In the genomic region with DNA sequence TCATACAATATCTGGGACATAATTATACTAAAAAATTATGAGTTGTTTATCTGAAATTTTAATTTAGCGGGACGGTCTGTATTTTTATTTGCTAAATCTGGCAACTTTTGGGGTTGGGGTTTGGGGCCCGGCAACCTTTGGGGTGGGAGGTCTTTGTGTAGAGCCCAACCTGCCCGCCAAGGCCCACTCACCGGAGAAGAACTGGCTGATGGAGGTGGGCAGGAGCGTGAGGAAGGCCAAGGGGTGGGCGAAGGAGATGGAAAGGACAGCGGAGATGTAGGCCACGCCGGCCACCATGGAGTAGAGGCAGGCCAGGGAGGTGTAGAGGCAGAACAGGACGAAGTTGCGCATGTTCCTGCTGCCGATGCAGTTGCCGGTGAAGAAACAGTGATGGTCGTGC, we compare ENCODE assay signal across 20 cellular contexts. TPM values are rescaled to one million over a fixed set of nuclear protein-coding genes. Genes with fewer than 3 reads are reported as not detected.
DNase-seq lines count a peak whose midpoint lies in the region; ATAC-seq and TF ChIP-seq lines count a peak whose summit lies in the region.
"Had no signal": no experiment of that assay in that cellular context is flagged by ENCODE, and none has a peak within 500 bp of the region (broad histone marks: within the 10 kb centered on the region; RNA-seq: fewer than 3 reads in every experiment).

No MANE protein-coding gene starts in this region.

- H3K27ac ChIP-seq in angular gyrus (ENCODE audit: low read depth, low read length) (peak overlapping the region; percentile 72), upper lobe of right lung (no peak overlapping the region)
- H3K27ac ChIP-seq: gastrocnemius medialis, right lobe of liver, tibial nerve, VCaP had no signal

- CTCF ChIA-PET in activated CD8-positive, alpha-beta memory T cell treated with anti-CD3 and anti-CD28 coated beads, Interleukin-2, amount 10 ng/mL, durations not matched to agents 7 days and 5 days (lab: Charles Lee), result interaction anchor here (1.4 to 1.9 kb wide), 2 partner anchors 13 to 177 kb away, joined by 3 to 9 read pairs; no protein-coding TSS in a partner anchor

- no peak overlapping the region for H3K4me3 ChIP-seq in upper lobe of right lung
- H3K4me3 ChIP-seq: right lobe of liver, tibial nerve had no signal

- peaks cover 11% of the 10 kb centered on the region for H3K4me1 Mint-ChIP-seq in activated T-cell treated with anti-CD3 and anti-CD28 coated beads, Interleukin-2, amount 50 U/mL, for 72 hours (ENCODE audit: low read depth)
- H3K4me1 Mint-ChIP-seq in activated T-cell treated with anti-CD3 and anti-CD28 coated beads, Interleukin-2, amount 50 U/mL, for 24 hours (ENCODE audit: low read depth), result peaks cover 19% of the 10 kb centered on the region
- H3K4me1 Mint-ChIP-seq in naive B cell, result peaks cover 32 to 38% (median 32%) of the 10 kb centered on the region in 3 donors
- H3K4me1 Mint-ChIP-seq in activated CD8-positive, alpha-beta memory T cell treated with anti-CD3 and anti-CD28 coated beads, Interleukin-2, amount 10 ng/mL, durations not matched to agents 7 days and 5 days, result peaks cover 17% of the 10 kb centered on the region

- H3K27ac Mint-ChIP-seq in activated T-cell treated with anti-CD3 and anti-CD28 coated beads, Interleukin-2, amount 50 U/mL, for 72 hours, result no peak overlapping the region
- H3K27ac Mint-ChIP-seq in activated T-cell treated with anti-CD3 and anti-CD28 coated beads, Interleukin-2, amount 50 U/mL, for 24 hours, result no peak overlapping the region
- H3K27ac Mint-ChIP-seq in naive B cell, result no peak overlapping the region
- no peak overlapping the region for H3K27ac Mint-ChIP-seq in activated CD8-positive, alpha-beta memory T cell treated with anti-CD3 and anti-CD28 coated beads, Interleukin-2, amount 10 ng/mL, durations not matched to agents 7 days and 5 days
- H3K27ac Mint-ChIP-seq: activated CD4-positive, alpha-beta memory T cell treated with anti-CD3 and anti-CD28 coated beads, Interleukin-2, amount 10 ng/mL, durations not matched to agents 7 days and 5 days had no signal

- peaks cover 13% of the 10 kb centered on the region for H3K4me1 ChIP-seq in upper lobe of right lung

- H3K27me3 Mint-ChIP-seq in activated T-cell treated with anti-CD3 and anti-CD28 coated beads, Interleukin-2, amount 50 U/mL, for 72 hours (ENCODE audit: low read depth), result peaks cover 84% of the 10 kb centered on the region
- H3K27me3 Mint-ChIP-seq in activated T-cell treated with anti-CD3 and anti-CD28 coated beads, Interleukin-2, amount 50 U/mL, for 24 hours, result peaks cover 84% of the 10 kb centered on the region
- peaks cover 73 to 89% (median 87%) of the 10 kb centered on the region in 3 donors for H3K27me3 Mint-ChIP-seq in naive B cell
- H3K27me3 Mint-ChIP-seq in activated CD8-positive, alpha-beta memory T cell treated with anti-CD3 and anti-CD28 coated beads, Interleukin-2, amount 10 ng/mL, durations not matched to agents 7 days and 5 days, result peaks cover 78% of the 10 kb centered on the region

- H3K4me3 Mint-ChIP-seq in activated T-cell treated with anti-CD3 and anti-CD28 coated beads, Interleukin-2, amount 50 U/mL, for 72 hours, result peak overlapping the region; percentile 54 to 67
- no peak overlapping the region for H3K4me3 Mint-ChIP-seq in activated T-cell treated with anti-CD3 and anti-CD28 coated beads, Interleukin-2, amount 50 U/mL, for 24 hours
- H3K4me3 Mint-ChIP-seq in naive B cell, result peak overlapping the region in 6 of 8 donors; percentile 73 to 86 (median 81)
- H3K4me3 Mint-ChIP-seq in activated CD8-positive, alpha-beta memory T cell treated with anti-CD3 and anti-CD28 coated beads, Interleukin-2, amount 10 ng/mL, durations not matched to agents 7 days and 5 days, result no peak overlapping the region
- H3K4me3 Mint-ChIP-seq: activated CD4-positive, alpha-beta memory T cell treated with anti-CD3 and anti-CD28 coated beads, Interleukin-2, amount 10 ng/mL, durations not matched to agents 7 days and 5 days had no signal

- no peak for ATAC-seq in activated T-cell treated with anti-CD3 and anti-CD28 coated beads, Interleukin-2, amount 50 U/mL, for 72 hours (replicated peaks in 1 of 2)
- no peak for ATAC-seq in naive B cell (ENCODE audit: low read depth in 2 of 2)
- no peak for ATAC-seq in upper lobe of right lung
- no peak for ATAC-seq in activated CD8-positive, alpha-beta memory T cell treated with anti-CD3 and anti-CD28 coated beads, Interleukin-2, amount 10 ng/mL, durations not matched to agents 7 days and 5 days
- ATAC-seq: Right ventricle myocardium inferior had no signal

- DNase-seq in activated T-cell treated with anti-CD3 and anti-CD28 coated beads, Interleukin-2, amount 50 U/mL, for 72 hours, result no peak
- no peak for DNase-seq in activated T-cell treated with anti-CD3 and anti-CD28 coated beads, Interleukin-2, amount 50 U/mL, for 24 hours
- DNase-seq in naive B cell (no peak), upper lobe of right lung (peak; percentile 51), NCI-H774 (lab: John Stamatoyannopoulos, UW) (no peak), LoVo (ENCODE audit: low spot score) (no peak)
- no peak for DNase-seq in activated CD8-positive, alpha-beta memory T cell treated with anti-CD3 and anti-CD28 coated beads, Interleukin-2, amount 10 ng/mL, durations not matched to agents 7 days and 5 days
- DNase-seq: gastrocnemius medialis; HCEC 1CT; stimulated activated naive CD4-positive, alpha-beta T cell treated with Interleukin-2 at 50 U/mL for 16 hours had no signal

- no peaks in the 10 kb centered on the region for H3K9me3 Mint-ChIP-seq in activated T-cell treated with anti-CD3 and anti-CD28 coated beads, Interleukin-2, amount 50 U/mL, for 72 hours
- H3K9me3 Mint-ChIP-seq in activated T-cell treated with anti-CD3 and anti-CD28 coated beads, Interleukin-2, amount 50 U/mL, for 24 hours, result no peaks in the 10 kb centered on the region
- H3K9me3 Mint-ChIP-seq in naive B cell, result no peaks in the 10 kb centered on the region
- no peaks in the 10 kb centered on the region for H3K9me3 Mint-ChIP-seq in activated CD8-positive, alpha-beta memory T cell treated with anti-CD3 and anti-CD28 coated beads, Interleukin-2, amount 10 ng/mL, durations not matched to agents 7 days and 5 days (ENCODE audit: low read depth)
- H3K9me3 Mint-ChIP-seq: activated CD4-positive, alpha-beta memory T cell treated with anti-CD3 and anti-CD28 coated beads, Interleukin-2, amount 10 ng/mL, durations not matched to agents 7 days and 5 days had no signal

- H3K36me3 Mint-ChIP-seq in activated T-cell treated with anti-CD3 and anti-CD28 coated beads, Interleukin-2, amount 50 U/mL, for 72 hours (ENCODE audit: insufficient read depth in 2 of 2), result no peaks in the 10 kb centered on the region
- no peaks in the 10 kb centered on the region for H3K36me3 Mint-ChIP-seq in activated T-cell treated with anti-CD3 and anti-CD28 coated beads, Interleukin-2, amount 50 U/mL, for 24 hours (ENCODE audit: low read depth)
- H3K36me3 Mint-ChIP-seq in naive B cell, result peaks cover 0 to 1% of the 10 kb centered on the region in 2 donors
- H3K36me3 Mint-ChIP-seq in activated CD8-positive, alpha-beta memory T cell treated with anti-CD3 and anti-CD28 coated beads, Interleukin-2, amount 10 ng/mL, durations not matched to agents 7 days and 5 days, result no peaks in the 10 kb centered on the region

- no peaks in the 10 kb centered on the region for H3K9me3 ChIP-seq in upper lobe of right lung
- H3K9me3 ChIP-seq: gastrocnemius medialis, right lobe of liver, tibial nerve had no signal

- H3K27me3 ChIP-seq in upper lobe of right lung, result peaks cover 93% of the 10 kb centered on the region

- no peak for TF ChIP-seq CTCF in upper lobe of right lung (IDR thresholded peaks at IDR 0.05)

- no peaks in the 10 kb centered on the region for H3K36me3 ChIP-seq in upper lobe of right lung
- H3K36me3 ChIP-seq: gastrocnemius medialis, right lobe of liver, tibial nerve had no signal

- intact Hi-C loops in upper lobe of right lung (cut with DNase I), result no loop called here

RNA-seq across cellular contexts. Expression of gene ZDHHC22, which starts 2.6 kb away (rescaled TPM):
- total RNA-seq in activated T-cell treated with anti-CD3 and anti-CD28 coated beads, Interleukin-2, amount 50 U/mL, for 72 hours, result not detected
- polyA plus RNA-seq in naive B cell (ENCODE audit: low read depth in 6 of 6), result not detected
- total RNA-seq in upper lobe of right lung, result not detected
- total RNA-seq in activated CD8-positive, alpha-beta memory T cell treated with anti-CD3 and anti-CD28 coated beads, Interleukin-2, amount 10 ng/mL, durations not matched to agents 7 days and 5 days, result not detected
- total RNA-seq: activated CD4-positive, alpha-beta memory T cell treated with anti-CD3 and anti-CD28 coated beads, Interleukin-2, amount 10 ng/mL, durations not matched to agents 7 days and 5 days; dermis blood vessel endothelial cell; gastrocnemius medialis; left colon; right lobe of liver; Right ventricle myocardium inferior; tibial nerve had no signal
- polyA plus RNA-seq: CD14-positive monocyte, esophagus had no signal

RNA-seq across cellular contexts. Expression of gene CIPC, which starts 41.0 kb away (rescaled TPM):
- 1 to 10 TPM; 5.1 to 6.4 TPM for total RNA-seq in activated T-cell treated with anti-CD3 and anti-CD28 coated beads, Interleukin-2, amount 50 U/mL, for 72 hours
- 10 to 100 TPM in 4 of 6 donors, 1 to 10 TPM in 2; 7.8 to 16.3 (median 12.7) TPM for polyA plus RNA-seq in naive B cell (ENCODE audit: low read depth in 6 of 6)
- 24.9 TPM for total RNA-seq in upper lobe of right lung
- total RNA-seq in activated CD8-positive, alpha-beta memory T cell treated with anti-CD3 and anti-CD28 coated beads, Interleukin-2, amount 10 ng/mL, durations not matched to agents 7 days and 5 days, result 10 to 100 TPM; 11.3 to 12.0 TPM

RNA-seq across cellular contexts. Expression of gene TMEM63C, which starts 42.6 kb away (rescaled TPM):
- 1 to 10 TPM; 1.9 to 2.1 TPM for total RNA-seq in activated T-cell treated with anti-CD3 and anti-CD28 coated beads, Interleukin-2, amount 50 U/mL, for 72 hours
- under 1 TPM in 1 of 6 donors, not detected in 5; 0.44 TPM for polyA plus RNA-seq in naive B cell (ENCODE audit: low read depth in 6 of 6)
- total RNA-seq in upper lobe of right lung, result 0.06 TPM
- total RNA-seq in activated CD8-positive, alpha-beta memory T cell treated with anti-CD3 and anti-CD28 coated beads, Interleukin-2, amount 10 ng/mL, durations not matched to agents 7 days and 5 days, result under 1 TPM; 0.14 to 0.50 TPM
- total RNA-seq: tibial nerve had no signal

Comparison
In these comparisons a context has a peak if more than half of its experiments do, and no peak if none do; other contexts are left out.
1. H3K4me3 Mint-ChIP-seq: peak in activated T-cell treated with anti-CD3 and anti-CD28 coated beads, Interleukin-2, amount 50 U/mL, for 72 hours (2 of 2) and naive B cell (6 of 8); none in activated T-cell treated with anti-CD3 and anti-CD28 coated beads, Interleukin-2, amount 50 U/mL, for 24 hours (single experiment) and activated CD8-positive, alpha-beta memory T cell treated with anti-CD3 and anti-CD28 coated beads, Interleukin-2, amount 10 ng/mL, durations not matched to agents 7 days and 5 days (single experiment).